ENCODE assay signal across 1 cellular context in the genomic region with DNA sequence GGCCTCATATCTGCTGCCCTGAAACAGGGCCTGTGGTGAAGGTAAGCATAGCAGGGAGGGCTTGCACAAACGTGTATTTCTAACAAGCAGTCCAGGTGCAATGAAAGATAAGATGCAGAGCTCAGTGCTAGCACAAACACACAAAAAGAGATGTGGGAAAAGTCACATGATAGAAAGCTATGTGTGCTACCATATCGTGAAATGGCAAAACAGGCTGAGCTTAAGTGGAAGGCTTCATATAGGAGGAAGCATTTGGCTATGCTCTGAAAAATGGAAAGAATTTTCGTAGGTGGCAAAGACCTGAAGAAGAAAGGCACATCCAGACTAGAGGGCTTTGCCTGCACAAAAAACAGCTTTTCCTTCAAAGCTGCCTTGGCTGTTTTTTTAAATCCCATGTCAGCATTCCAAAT.
TF ChIP-seq lines count a peak whose summit lies in the region.

No MANE protein-coding gene starts in this region.

TF ChIP-seq in K562, 482 proteins besides CTCF, POLR2A, EP300 and RAD21 (continues in another document):
- TF ChIP-seq, protein P1, sequence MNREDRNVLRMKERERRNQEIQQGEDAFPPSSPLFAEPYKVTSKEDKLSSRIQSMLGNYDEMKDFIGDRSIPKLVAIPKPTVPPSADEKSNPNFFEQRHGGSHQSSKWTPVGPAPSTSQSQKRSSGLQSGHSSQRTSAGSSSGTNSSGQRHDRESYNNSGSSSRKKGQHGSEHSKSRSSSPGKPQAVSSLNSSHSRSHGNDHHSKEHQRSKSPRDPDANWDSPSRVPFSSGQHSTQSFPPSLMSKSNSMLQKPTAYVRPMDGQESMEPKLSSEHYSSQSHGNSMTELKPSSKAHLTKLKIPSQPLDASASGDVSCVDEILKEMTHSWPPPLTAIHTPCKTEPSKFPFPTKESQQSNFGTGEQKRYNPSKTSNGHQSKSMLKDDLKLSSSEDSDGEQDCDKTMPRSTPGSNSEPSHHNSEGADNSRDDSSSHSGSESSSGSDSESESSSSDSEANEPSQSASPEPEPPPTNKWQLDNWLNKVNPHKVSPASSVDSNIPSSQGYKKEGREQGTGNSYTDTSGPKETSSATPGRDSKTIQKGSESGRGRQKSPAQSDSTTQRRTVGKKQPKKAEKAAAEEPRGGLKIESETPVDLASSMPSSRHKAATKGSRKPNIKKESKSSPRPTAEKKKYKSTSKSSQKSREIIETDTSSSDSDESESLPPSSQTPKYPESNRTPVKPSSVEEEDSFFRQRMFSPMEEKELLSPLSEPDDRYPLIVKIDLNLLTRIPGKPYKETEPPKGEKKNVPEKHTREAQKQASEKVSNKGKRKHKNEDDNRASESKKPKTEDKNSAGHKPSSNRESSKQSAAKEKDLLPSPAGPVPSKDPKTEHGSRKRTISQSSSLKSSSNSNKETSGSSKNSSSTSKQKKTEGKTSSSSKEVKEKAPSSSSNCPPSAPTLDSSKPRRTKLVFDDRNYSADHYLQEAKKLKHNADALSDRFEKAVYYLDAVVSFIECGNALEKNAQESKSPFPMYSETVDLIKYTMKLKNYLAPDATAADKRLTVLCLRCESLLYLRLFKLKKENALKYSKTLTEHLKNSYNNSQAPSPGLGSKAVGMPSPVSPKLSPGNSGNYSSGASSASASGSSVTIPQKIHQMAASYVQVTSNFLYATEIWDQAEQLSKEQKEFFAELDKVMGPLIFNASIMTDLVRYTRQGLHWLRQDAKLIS (CRISPR knock-in tag; IDR thresholded peaks at IDR 0.05), result no peak
- TF ChIP-seq EWSR1 (IDR thresholded peaks at IDR 0.05; ENCODE audit: borderline replicate concordance, low read depth, partially characterized antibody) (no peak), ELF2 (CRISPR knock-in tag; IDR thresholded peaks at IDR 0.05) (no peak), RFX1 (IDR thresholded peaks at IDR 0.05) (no peak), MYBL2 (IDR thresholded peaks at IDR 0.05; ENCODE audit: low read depth) (no peak), MYBL2 (CRISPR knock-in tag; IDR thresholded peaks at IDR 0.05; ENCODE audit: borderline replicate concordance) (no peak), EGR1 (conservative IDR thresholded peaks at IDR 0.05) (no peak), ZNF24 (IDR thresholded peaks at IDR 0.05) (no peak; the same call in 1 of the 2 replicates), ZNF551 (CRISPR knock-in tag; IDR thresholded peaks at IDR 0.05) (no peak), GABPB2 (CRISPR knock-in tag; conservative IDR thresholded peaks at IDR 0.05) (no peak), FOXJ3 (CRISPR knock-in tag; IDR thresholded peaks at IDR 0.05) (no peak), HCFC1 (IDR thresholded peaks at IDR 0.05; ENCODE audit: low read depth, low read length) (0 out of 2 replicates have a peak, but pooled peaks have one; percentile 15), XRCC3 (IDR thresholded peaks at IDR 0.05) (no peak), SMARCA4 (IDR thresholded peaks at IDR 0.05) (peak; percentile 93), BRF1 (IDR thresholded peaks at IDR 0.05; ENCODE audit: borderline replicate concordance, extremely low read depth, insufficient read length) (no peak), CTBP1 (IDR thresholded peaks at IDR 0.05; ENCODE audit: borderline replicate concordance) (peak; percentile 95), ZNF717 (CRISPR knock-in tag; IDR thresholded peaks at IDR 0.05) (no peak), SOX6 (IDR thresholded peaks at IDR 0.05) (peak; percentile 96), SAFB2 (IDR thresholded peaks at IDR 0.05; ENCODE audit: borderline replicate concordance, low read depth, low read length, severe bottlenecking) (no peak), RBM25 (IDR thresholded peaks at IDR 0.05; ENCODE audit: low read depth, low read length, severe bottlenecking) (peak; percentile 78), ZNF785 (CRISPR knock-in tag; IDR thresholded peaks at IDR 0.05) (no peak), LARP7 (IDR thresholded peaks at IDR 0.05) (no peak), MCM3 (IDR thresholded peaks at IDR 0.05) (no peak), CBX8 (IDR thresholded peaks at IDR 0.05; ENCODE audit: borderline replicate concordance, extremely low read depth, low read depth, low read length, poor library complexity, severe bottlenecking) (no peak), ZNF699 (CRISPR knock-in tag; IDR thresholded peaks at IDR 0.05; ENCODE audit: insufficient replicate concordance) (no peak), NCOA1 (IDR thresholded peaks at IDR 0.05; ENCODE audit: low read depth) (peak; percentile 48; the same call in 1 of the 2 replicates), NR1H2 (CRISPR knock-in tag; IDR thresholded peaks at IDR 0.05) (no peak), CXXC5 (CRISPR knock-in tag; IDR thresholded peaks at IDR 0.05) (peak; percentile 79), SMAD1 (IDR thresholded peaks at IDR 0.05; ENCODE audit: low read depth, low read length, partially characterized antibody) (no peak)
- TF ChIP-seq, protein P2, sequence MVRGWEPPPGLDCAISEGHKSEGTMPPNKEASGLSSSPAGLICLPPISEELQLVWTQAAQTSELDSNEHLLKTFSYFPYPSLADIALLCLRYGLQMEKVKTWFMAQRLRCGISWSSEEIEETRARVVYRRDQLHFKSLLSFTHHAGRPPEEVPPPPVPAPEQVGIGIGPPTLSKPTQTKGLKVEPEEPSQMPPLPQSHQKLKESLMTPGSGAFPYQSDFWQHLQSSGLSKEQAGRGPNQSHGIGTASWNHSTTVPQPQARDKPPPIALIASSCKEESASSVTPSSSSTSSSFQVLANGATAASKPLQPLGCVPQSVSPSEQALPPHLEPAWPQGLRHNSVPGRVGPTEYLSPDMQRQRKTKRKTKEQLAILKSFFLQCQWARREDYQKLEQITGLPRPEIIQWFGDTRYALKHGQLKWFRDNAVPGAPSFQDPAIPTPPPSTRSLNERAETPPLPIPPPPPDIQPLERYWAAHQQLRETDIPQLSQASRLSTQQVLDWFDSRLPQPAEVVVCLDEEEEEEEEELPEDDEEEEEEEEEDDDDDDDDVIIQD (CRISPR knock-in tag; IDR thresholded peaks at IDR 0.05), result peak; percentile 61; the same call in 1 of the 2 replicates
- TF ChIP-seq, protein P3, sequence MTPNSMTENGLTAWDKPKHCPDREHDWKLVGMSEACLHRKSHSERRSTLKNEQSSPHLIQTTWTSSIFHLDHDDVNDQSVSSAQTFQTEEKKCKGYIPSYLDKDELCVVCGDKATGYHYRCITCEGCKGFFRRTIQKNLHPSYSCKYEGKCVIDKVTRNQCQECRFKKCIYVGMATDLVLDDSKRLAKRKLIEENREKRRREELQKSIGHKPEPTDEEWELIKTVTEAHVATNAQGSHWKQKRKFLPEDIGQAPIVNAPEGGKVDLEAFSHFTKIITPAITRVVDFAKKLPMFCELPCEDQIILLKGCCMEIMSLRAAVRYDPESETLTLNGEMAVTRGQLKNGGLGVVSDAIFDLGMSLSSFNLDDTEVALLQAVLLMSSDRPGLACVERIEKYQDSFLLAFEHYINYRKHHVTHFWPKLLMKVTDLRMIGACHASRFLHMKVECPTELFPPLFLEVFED (CRISPR knock-in tag; conservative IDR thresholded peaks at IDR 0.05), result 0 out of 2 replicates have a peak, but pooled peaks have one; percentile 41
- TF ChIP-seq, protein P4, sequence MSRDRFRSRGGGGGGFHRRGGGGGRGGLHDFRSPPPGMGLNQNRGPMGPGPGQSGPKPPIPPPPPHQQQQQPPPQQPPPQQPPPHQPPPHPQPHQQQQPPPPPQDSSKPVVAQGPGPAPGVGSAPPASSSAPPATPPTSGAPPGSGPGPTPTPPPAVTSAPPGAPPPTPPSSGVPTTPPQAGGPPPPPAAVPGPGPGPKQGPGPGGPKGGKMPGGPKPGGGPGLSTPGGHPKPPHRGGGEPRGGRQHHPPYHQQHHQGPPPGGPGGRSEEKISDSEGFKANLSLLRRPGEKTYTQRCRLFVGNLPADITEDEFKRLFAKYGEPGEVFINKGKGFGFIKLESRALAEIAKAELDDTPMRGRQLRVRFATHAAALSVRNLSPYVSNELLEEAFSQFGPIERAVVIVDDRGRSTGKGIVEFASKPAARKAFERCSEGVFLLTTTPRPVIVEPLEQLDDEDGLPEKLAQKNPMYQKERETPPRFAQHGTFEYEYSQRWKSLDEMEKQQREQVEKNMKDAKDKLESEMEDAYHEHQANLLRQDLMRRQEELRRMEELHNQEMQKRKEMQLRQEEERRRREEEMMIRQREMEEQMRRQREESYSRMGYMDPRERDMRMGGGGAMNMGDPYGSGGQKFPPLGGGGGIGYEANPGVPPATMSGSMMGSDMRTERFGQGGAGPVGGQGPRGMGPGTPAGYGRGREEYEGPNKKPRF (IDR thresholded peaks at IDR 0.05; ENCODE audit: low read depth, low read length), result no peak
- TF ChIP-seq, protein P5, sequence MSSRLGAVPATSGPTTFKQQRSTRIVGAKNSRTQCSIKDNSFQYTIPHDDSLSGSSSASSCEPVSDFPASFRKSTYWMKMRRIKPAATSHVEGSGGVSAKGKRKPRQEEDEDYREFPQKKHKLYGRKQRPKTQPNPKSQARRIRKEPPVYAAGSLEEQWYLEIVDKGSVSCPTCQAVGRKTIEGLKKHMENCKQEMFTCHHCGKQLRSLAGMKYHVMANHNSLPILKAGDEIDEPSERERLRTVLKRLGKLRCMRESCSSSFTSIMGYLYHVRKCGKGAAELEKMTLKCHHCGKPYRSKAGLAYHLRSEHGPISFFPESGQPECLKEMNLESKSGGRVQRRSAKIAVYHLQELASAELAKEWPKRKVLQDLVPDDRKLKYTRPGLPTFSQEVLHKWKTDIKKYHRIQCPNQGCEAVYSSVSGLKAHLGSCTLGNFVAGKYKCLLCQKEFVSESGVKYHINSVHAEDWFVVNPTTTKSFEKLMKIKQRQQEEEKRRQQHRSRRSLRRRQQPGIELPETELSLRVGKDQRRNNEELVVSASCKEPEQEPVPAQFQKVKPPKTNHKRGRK (tag; IDR thresholded peaks at IDR 0.05), result no peak
- TF ChIP-seq, protein P6, sequence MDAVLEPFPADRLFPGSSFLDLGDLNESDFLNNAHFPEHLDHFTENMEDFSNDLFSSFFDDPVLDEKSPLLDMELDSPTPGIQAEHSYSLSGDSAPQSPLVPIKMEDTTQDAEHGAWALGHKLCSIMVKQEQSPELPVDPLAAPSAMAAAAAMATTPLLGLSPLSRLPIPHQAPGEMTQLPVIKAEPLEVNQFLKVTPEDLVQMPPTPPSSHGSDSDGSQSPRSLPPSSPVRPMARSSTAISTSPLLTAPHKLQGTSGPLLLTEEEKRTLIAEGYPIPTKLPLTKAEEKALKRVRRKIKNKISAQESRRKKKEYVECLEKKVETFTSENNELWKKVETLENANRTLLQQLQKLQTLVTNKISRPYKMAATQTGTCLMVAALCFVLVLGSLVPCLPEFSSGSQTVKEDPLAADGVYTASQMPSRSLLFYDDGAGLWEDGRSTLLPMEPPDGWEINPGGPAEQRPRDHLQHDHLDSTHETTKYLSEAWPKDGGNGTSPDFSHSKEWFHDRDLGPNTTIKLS (IDR thresholded peaks at IDR 0.05; ENCODE audit: borderline replicate concordance, low read depth), result no peak
- TF ChIP-seq, protein P7, sequence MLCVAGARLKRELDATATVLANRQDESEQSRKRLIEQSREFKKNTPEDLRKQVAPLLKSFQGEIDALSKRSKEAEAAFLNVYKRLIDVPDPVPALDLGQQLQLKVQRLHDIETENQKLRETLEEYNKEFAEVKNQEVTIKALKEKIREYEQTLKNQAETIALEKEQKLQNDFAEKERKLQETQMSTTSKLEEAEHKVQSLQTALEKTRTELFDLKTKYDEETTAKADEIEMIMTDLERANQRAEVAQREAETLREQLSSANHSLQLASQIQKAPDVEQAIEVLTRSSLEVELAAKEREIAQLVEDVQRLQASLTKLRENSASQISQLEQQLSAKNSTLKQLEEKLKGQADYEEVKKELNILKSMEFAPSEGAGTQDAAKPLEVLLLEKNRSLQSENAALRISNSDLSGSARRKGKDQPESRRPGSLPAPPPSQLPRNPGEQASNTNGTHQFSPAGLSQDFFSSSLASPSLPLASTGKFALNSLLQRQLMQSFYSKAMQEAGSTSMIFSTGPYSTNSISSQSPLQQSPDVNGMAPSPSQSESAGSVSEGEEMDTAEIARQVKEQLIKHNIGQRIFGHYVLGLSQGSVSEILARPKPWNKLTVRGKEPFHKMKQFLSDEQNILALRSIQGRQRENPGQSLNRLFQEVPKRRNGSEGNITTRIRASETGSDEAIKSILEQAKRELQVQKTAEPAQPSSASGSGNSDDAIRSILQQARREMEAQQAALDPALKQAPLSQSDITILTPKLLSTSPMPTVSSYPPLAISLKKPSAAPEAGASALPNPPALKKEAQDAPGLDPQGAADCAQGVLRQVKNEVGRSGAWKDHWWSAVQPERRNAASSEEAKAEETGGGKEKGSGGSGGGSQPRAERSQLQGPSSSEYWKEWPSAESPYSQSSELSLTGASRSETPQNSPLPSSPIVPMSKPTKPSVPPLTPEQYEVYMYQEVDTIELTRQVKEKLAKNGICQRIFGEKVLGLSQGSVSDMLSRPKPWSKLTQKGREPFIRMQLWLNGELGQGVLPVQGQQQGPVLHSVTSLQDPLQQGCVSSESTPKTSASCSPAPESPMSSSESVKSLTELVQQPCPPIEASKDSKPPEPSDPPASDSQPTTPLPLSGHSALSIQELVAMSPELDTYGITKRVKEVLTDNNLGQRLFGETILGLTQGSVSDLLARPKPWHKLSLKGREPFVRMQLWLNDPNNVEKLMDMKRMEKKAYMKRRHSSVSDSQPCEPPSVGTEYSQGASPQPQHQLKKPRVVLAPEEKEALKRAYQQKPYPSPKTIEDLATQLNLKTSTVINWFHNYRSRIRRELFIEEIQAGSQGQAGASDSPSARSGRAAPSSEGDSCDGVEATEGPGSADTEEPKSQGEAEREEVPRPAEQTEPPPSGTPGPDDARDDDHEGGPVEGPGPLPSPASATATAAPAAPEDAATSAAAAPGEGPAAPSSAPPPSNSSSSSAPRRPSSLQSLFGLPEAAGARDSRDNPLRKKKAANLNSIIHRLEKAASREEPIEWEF (CRISPR knock-in tag; IDR thresholded peaks at IDR 0.05), result no peak
- TF ChIP-seq, protein P8, sequence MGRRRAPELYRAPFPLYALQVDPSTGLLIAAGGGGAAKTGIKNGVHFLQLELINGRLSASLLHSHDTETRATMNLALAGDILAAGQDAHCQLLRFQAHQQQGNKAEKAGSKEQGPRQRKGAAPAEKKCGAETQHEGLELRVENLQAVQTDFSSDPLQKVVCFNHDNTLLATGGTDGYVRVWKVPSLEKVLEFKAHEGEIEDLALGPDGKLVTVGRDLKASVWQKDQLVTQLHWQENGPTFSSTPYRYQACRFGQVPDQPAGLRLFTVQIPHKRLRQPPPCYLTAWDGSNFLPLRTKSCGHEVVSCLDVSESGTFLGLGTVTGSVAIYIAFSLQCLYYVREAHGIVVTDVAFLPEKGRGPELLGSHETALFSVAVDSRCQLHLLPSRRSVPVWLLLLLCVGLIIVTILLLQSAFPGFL (CRISPR knock-in tag; IDR thresholded peaks at IDR 0.05), result no peak
